34 cellular contexts compared by ENCODE assay signal in the genomic region with DNA sequence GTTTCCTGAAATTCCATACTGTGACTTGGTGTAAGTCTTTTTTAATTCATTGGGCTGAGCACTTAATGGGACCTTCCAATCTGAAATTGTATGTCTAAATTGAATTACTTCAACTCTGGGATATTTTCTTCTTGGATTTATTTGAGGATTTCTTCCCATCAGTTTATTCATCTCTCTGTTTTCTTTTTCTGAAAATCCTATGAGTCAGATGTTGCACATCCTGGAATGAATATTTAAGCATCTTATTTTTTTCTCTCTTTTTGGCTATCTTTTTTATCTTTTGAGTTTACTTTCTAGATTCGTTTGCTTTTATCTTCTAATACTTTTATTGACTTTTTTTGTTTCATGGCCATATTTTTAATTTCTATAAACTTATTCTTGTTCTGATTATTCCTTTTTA. TPM values are rescaled to one million over a fixed set of nuclear protein-coding genes. Genes with fewer than 3 reads are reported as not detected.
A peak's percentile ranks its signal among the peaks of the same experiment; 100 is the strongest.
DNase-seq lines count a peak whose midpoint lies in the region; FAIRE-seq and TF ChIP-seq lines count a peak whose summit lies in the region.
"Had no signal": no experiment of that assay in that cellular context is flagged by ENCODE, and none has a peak within 500 bp of the region (broad histone marks: within the 10 kb centered on the region; RNA-seq: fewer than 3 reads in every experiment).

No MANE protein-coding gene starts in this region.

- no peak overlapping the region for H2AFZ ChIP-seq in ACC112 (ENCODE audit: low read length, unreplicated experiment)

- H3K27me3 Mint-ChIP-seq in osteocyte (ENCODE audit: unreplicated experiment): no peaks in the 10 kb centered on the region
- no peaks in the 10 kb centered on the region for H3K27me3 Mint-ChIP-seq in activated T-cell treated with anti-CD3 and anti-CD28 coated beads, Interleukin-2, amount 50 U/mL, for 24 hours
- H3K27me3 Mint-ChIP-seq: activated naive CD4-positive, alpha-beta T cell treated with anti-CD3 and anti-CD28 coated beads, Interleukin-2, amount 50 U/mL, for 24 hours; CD4-positive, alpha-beta T cell had no signal

- no peak for TF ChIP-seq CTCF in bronchial epithelial cell (IDR thresholded peaks at IDR 0.05; ENCODE audit: insufficient read depth, low read length, severe bottlenecking)
- TF ChIP-seq CTCF in osteocyte (IDR thresholded peaks at IDR 0.05): no peak

- FAIRE-seq in bronchial epithelial cell (lab: Jason Lieb, UNC) (no peak), islet of Langerhans (lab: Jason Lieb, UNC) (peak; percentile 56)
- FAIRE-seq: D721Med, GM18507, GM19239, H1, HepG2 had no signal

- H3K27me3 ChIP-seq in ACC112 (ENCODE audit: insufficient read depth, low read length): no peaks in the 10 kb centered on the region
- no peaks in the 10 kb centered on the region for H3K27me3 ChIP-seq in bronchial epithelial cell (ENCODE audit: control insufficient read depth, insufficient read depth, low read length)
- H3K27me3 ChIP-seq: colonic mucosa, right atrium auricular region, SJCRH30, stomach, thyroid gland, uterus had no signal

- H3K4me3 ChIP-seq in ACC112 (ENCODE audit: low read depth, low read length): 0 out of 2 replicates have a peak overlapping the region, but pooled peaks have one; percentile 15
- H3K4me3 ChIP-seq in bronchial epithelial cell (ENCODE audit: low read depth, low read length): no peak overlapping the region
- H3K4me3 ChIP-seq: colonic mucosa, right atrium auricular region, SJCRH30, stomach, thyroid gland, uterus had no signal

- H3K27ac Mint-ChIP-seq in osteocyte (ENCODE audit: unreplicated experiment): no peak overlapping the region
- H3K27ac Mint-ChIP-seq in activated T-cell treated with anti-CD3 and anti-CD28 coated beads, Interleukin-2, amount 50 U/mL, for 24 hours: no peak overlapping the region
- H3K27ac Mint-ChIP-seq: activated CD8-positive, alpha-beta T cell treated with anti-CD3 and anti-CD28 coated beads, Interleukin-2, amount 10 ng/mL, durations not matched to agents 7 days and 5 days; activated naive CD4-positive, alpha-beta T cell treated with anti-CD3 and anti-CD28 coated beads, Interleukin-2, amount 50 U/mL, for 24 hours; CD4-positive, alpha-beta T cell had no signal

- H3K27ac ChIP-seq in ACC112 (ENCODE audit: low read depth, low read length): peak overlapping the region; percentile 58
- H3K27ac ChIP-seq: colonic mucosa, right atrium auricular region, SJCRH30, stomach, thyroid gland, VCaP had no signal

- peaks cover 8% of the 10 kb centered on the region for H3K9me3 Mint-ChIP-seq in osteocyte (ENCODE audit: unreplicated experiment)
- H3K9me3 Mint-ChIP-seq in activated T-cell treated with anti-CD3 and anti-CD28 coated beads, Interleukin-2, amount 50 U/mL, for 24 hours: no peaks in the 10 kb centered on the region
- H3K9me3 Mint-ChIP-seq: activated naive CD4-positive, alpha-beta T cell treated with anti-CD3 and anti-CD28 coated beads, Interleukin-2, amount 50 U/mL, for 24 hours had no signal

- no peak overlapping the region for H3K4me3 Mint-ChIP-seq in osteocyte (ENCODE audit: unreplicated experiment)
- no peak overlapping the region for H3K4me3 Mint-ChIP-seq in activated T-cell treated with anti-CD3 and anti-CD28 coated beads, Interleukin-2, amount 50 U/mL, for 24 hours
- H3K4me3 Mint-ChIP-seq: activated CD8-positive, alpha-beta T cell treated with anti-CD3 and anti-CD28 coated beads, Interleukin-2, amount 10 ng/mL, durations not matched to agents 7 days and 5 days; activated naive CD4-positive, alpha-beta T cell treated with anti-CD3 and anti-CD28 coated beads, Interleukin-2, amount 50 U/mL, for 24 hours; CD4-positive, alpha-beta T cell; neural crest cell had no signal

- peaks cover 15% of the 10 kb centered on the region for H3K4me1 Mint-ChIP-seq in osteocyte (ENCODE audit: unreplicated experiment)
- H3K4me1 Mint-ChIP-seq in activated T-cell treated with anti-CD3 and anti-CD28 coated beads, Interleukin-2, amount 50 U/mL, for 24 hours (ENCODE audit: low read depth): peaks cover 3% of the 10 kb centered on the region
- H3K4me1 Mint-ChIP-seq: activated naive CD4-positive, alpha-beta T cell treated with anti-CD3 and anti-CD28 coated beads, Interleukin-2, amount 50 U/mL, for 24 hours; neural crest cell had no signal

- no peaks in the 10 kb centered on the region for H3K79me2 ChIP-seq in ACC112 (ENCODE audit: control insufficient read depth, insufficient read depth, low read length, unreplicated experiment)

- H3K36me3 Mint-ChIP-seq in osteocyte (ENCODE audit: unreplicated experiment): peaks cover 10% of the 10 kb centered on the region
- H3K36me3 Mint-ChIP-seq in activated T-cell treated with anti-CD3 and anti-CD28 coated beads, Interleukin-2, amount 50 U/mL, for 24 hours (ENCODE audit: low read depth): peaks cover 5% of the 10 kb centered on the region

- peak; percentile 27 for DNase-seq in HCEC 1CT
- peak; percentile 45 for DNase-seq in bronchial epithelial cell (ENCODE audit: low read depth)
- no peak for DNase-seq in osteocyte (ENCODE audit: extremely low spot score, unreplicated experiment)
- no peak for DNase-seq in NCI-H2171 treated with DMSO at 0.1 percent for 48 hours (lab: John Stamatoyannopoulos, UW)
- no peak for DNase-seq in activated T-cell treated with anti-CD3 and anti-CD28 coated beads, Interleukin-2, amount 50 U/mL, for 24 hours
- no peak for DNase-seq in germinal center (ENCODE audit: low spot score)
- DNase-seq: 8988T; activated CD4-positive, alpha-beta T cell treated with anti-CD3 and anti-CD28 coated beads for 4 hours; activated CD8-positive, alpha-beta T cell treated with anti-CD3 and anti-CD28 coated beads, Interleukin-2, amount 10 ng/mL, durations not matched to agents 7 days and 5 days; amygdala; CD4-positive, alpha-beta T cell; colonic mucosa; DND-41; effector memory CD4-positive, alpha-beta T cell; mesendoderm; MV-4-11; NCI-H82; SJCRH30; stimulated activated CD4-positive, alpha-beta T cell treated with anti-CD3 and anti-CD28 coated beads, Interleukin-2, amount 100 ng/mL, for 48 hours; stomach; T-helper 9 cell; thyroid gland; uterus had no signal

- H3K36me3 ChIP-seq in ACC112 (ENCODE audit: insufficient read depth, low read length) (no peaks in the 10 kb centered on the region), bronchial epithelial cell (ENCODE audit: control insufficient read depth, insufficient read depth, low read length) (no peaks in the 10 kb centered on the region)
- H3K36me3 ChIP-seq: colonic mucosa, right atrium auricular region, SJCRH30, stomach, thyroid gland, uterus had no signal

- peaks cover 14% of the 10 kb centered on the region for H3K4me1 ChIP-seq in ACC112 (ENCODE audit: control insufficient read depth, insufficient read depth, low read length, unreplicated experiment)
- H3K4me1 ChIP-seq: colonic mucosa, right atrium auricular region, SJCRH30, uterus had no signal

RNA-seq across cellular contexts. Expression of a gene that starts 55.4 kb away (rescaled TPM):
- total RNA-seq in bronchial epithelial cell (9.0 and 25.9 TPM in 2 replicates), osteocyte (8.9 and 10.4 TPM in 2 replicates)

Comparison
In these comparisons a context has a peak if more than half of its experiments do, and no peak if none do; other contexts are left out.
1. DNase-seq: peak in HCEC 1CT (single experiment) and bronchial epithelial cell (single experiment); none in osteocyte (single experiment), NCI-H2171 treated with DMSO at 0.1 percent for 48 hours (single experiment), activated T-cell treated with anti-CD3 and anti-CD28 coated beads, Interleukin-2, amount 50 U/mL, for 24 hours (single experiment) and germinal center (single experiment).